In genomic region chr4:107950746-107951540, GRCh38 we compare ENCODE assay signal across 17 cellular contexts. TPM values are rescaled to one million over a fixed set of nuclear protein-coding genes. Genes with fewer than 3 reads are reported as not detected.
A peak's percentile ranks its signal among the peaks of the same experiment; 100 is the strongest.
DNase-seq lines count a peak whose midpoint lies in the region; ATAC-seq, FAIRE-seq and TF ChIP-seq lines count a peak whose summit lies in the region.
"Had no signal": no experiment of that assay in that cellular context is flagged by ENCODE, and none has a peak within 500 bp of the region (broad histone marks: within the 10 kb centered on the region; RNA-seq: fewer than 3 reads in every experiment).

No MANE protein-coding gene starts in this region.

- H3K36me3 Mint-ChIP-seq in HFFc6 (ENCODE audit: low read depth) = peaks cover 23% of the 10 kb centered on the region
- H3K36me3 Mint-ChIP-seq in stimulated activated effector memory CD8-positive, alpha-beta T cell treated with anti-CD3 and anti-CD28 coated beads, Interleukin-12 subunit alpha, Interleukin-12 subunit beta, amount 100 ng/mL, for 72 hours = no peaks in the 10 kb centered on the region

- DNase-seq in AG04450 (ENCODE audit: low read depth, low spot score) = no peak
- peak; percentile 39 for DNase-seq in HFFc6
- DNase-seq in endothelial cell of umbilical vein (ENCODE audit: low read depth, low spot score) = no peak
- no peak for DNase-seq in mesenchymal stem cell
- DNase-seq in SK-N-DZ (ENCODE audit: low spot score) = no peak
- no peak for DNase-seq in spleen
- no peak for DNase-seq in stimulated activated effector memory CD8-positive, alpha-beta T cell treated with anti-CD3 and anti-CD28 coated beads, Interleukin-12 subunit alpha, Interleukin-12 subunit beta, amount 100 ng/mL, for 72 hours (ENCODE audit: low spot score in 2 of 2)
- DNase-seq: Caco-2, DMS153, KBM-7, NCI-H1436, NCI-H2029, NCI-H2171, NCI-H446 had no signal

- H3K36me3 ChIP-seq in endothelial cell of umbilical vein (ENCODE audit: control insufficient read depth in 2 of 2, extremely low read depth in 1 of 2, insufficient read depth in 2 of 2, low read length in 2 of 2) (no peaks in the 10 kb centered on the region), mesenchymal stem cell (ENCODE audit: control insufficient read depth in 1 of 2, insufficient read depth in 2 of 2, low read depth in 1 of 2, low read length in 2 of 2) (peaks cover 0 to 39% of the 10 kb centered on the region in 2 experiments), spleen (peaks cover 0 to 84% (median 35%) of the 10 kb centered on the region in 6 donors)

- no peaks in the 10 kb centered on the region for H3K9me3 Mint-ChIP-seq in HFFc6
- peaks cover 7% of the 10 kb centered on the region for H3K9me3 Mint-ChIP-seq in stimulated activated effector memory CD8-positive, alpha-beta T cell treated with anti-CD3 and anti-CD28 coated beads, Interleukin-12 subunit alpha, Interleukin-12 subunit beta, amount 100 ng/mL, for 72 hours

- FAIRE-seq in endothelial cell of umbilical vein (lab: Jason Lieb, UNC) = peak; percentile 52
- FAIRE-seq: A204.1 had no signal

- H3K9me3 ChIP-seq in AG04450 (ENCODE audit: control insufficient read depth, insufficient read depth, low read length) = no peaks in the 10 kb centered on the region
- no peaks in the 10 kb centered on the region for H3K9me3 ChIP-seq in endothelial cell of umbilical vein (replicated peaks; ENCODE audit: control insufficient read depth, insufficient read depth, low read length)
- no peaks in the 10 kb centered on the region for H3K9me3 ChIP-seq in mesenchymal stem cell (ENCODE audit: control insufficient read depth, low read length)
- H3K9me3 ChIP-seq in spleen = peaks cover 0 to 14% (median 11%) of the 10 kb centered on the region in 8 donors
- H3K9me3 ChIP-seq: Caco-2 had no signal

- no peaks in the 10 kb centered on the region for H3K27me3 Mint-ChIP-seq in HFFc6 (ENCODE audit: insufficient read depth)

- no peak overlapping the region for H4K91ac ChIP-seq in mesenchymal stem cell (ENCODE audit: low read length)

- H2AK5ac ChIP-seq in mesenchymal stem cell (ENCODE audit: low read length, severe bottlenecking) = no peak overlapping the region

- no peak overlapping the region for H3K23ac ChIP-seq in mesenchymal stem cell (ENCODE audit: low read length in 2 of 2)

- H3K14ac ChIP-seq in mesenchymal stem cell (ENCODE audit: low read length in 2 of 2) = peak overlapping the region in 1 of 2 experiments; percentile 57

- CTCF ChIA-PET in AG04450 (lab: Charles Lee) = interaction anchor here (0.5 to 1.2 kb wide), 2 partner anchors 193 to 1616 kb away, joined by 3 to 4 read pairs; no protein-coding TSS in a partner anchor
- CTCF ChIA-PET in endothelial cell of umbilical vein (lab: Charles Lee) = no interaction called here

- H3K9ac ChIP-seq in endothelial cell of umbilical vein (replicated peaks; ENCODE audit: extremely low read depth, insufficient read depth, low read length) (no peak overlapping the region), mesenchymal stem cell (ENCODE audit: low read length) (no peak overlapping the region)

- H3K27ac ChIP-seq in AG04450 (ENCODE audit: low read depth, low read length) (peak overlapping the region; percentile 40), endothelial cell of umbilical vein (ENCODE audit: insufficient read depth, low read depth, low read length) (no peak overlapping the region), mesenchymal stem cell (ENCODE audit: low read length, poor library complexity, severe bottlenecking) (peak overlapping the region; percentile 88), spleen (no peak overlapping the region)
- H3K27ac ChIP-seq: RWPE1 had no signal

- no peak overlapping the region for H3K18ac ChIP-seq in mesenchymal stem cell (ENCODE audit: low read depth in 1 of 2, low read length in 2 of 2)

- H2BK5ac ChIP-seq in mesenchymal stem cell (ENCODE audit: low read depth, low read length, poor library complexity, severe bottlenecking) = peak overlapping the region; percentile 75

- peak overlapping the region; percentile 69 for H3K4me3 Mint-ChIP-seq in HFFc6
- no peak overlapping the region for H3K4me3 Mint-ChIP-seq in stimulated activated effector memory CD8-positive, alpha-beta T cell treated with anti-CD3 and anti-CD28 coated beads, Interleukin-12 subunit alpha, Interleukin-12 subunit beta, amount 100 ng/mL, for 72 hours

- no TSS peak for BruUV-seq in endothelial cell of umbilical vein (replicated peaks; lab: Mats Ljungman, UMichigan)

- H3K79me1 ChIP-seq in mesenchymal stem cell (replicated peaks; ENCODE audit: low read length, poor library complexity, severe bottlenecking) = no peaks in the 10 kb centered on the region

- H3K9me1 ChIP-seq in endothelial cell of umbilical vein (replicated peaks; ENCODE audit: control insufficient read depth, extremely low read depth, insufficient read depth, low read length) = no peaks in the 10 kb centered on the region

- POLR2A ChIA-PET in AG04450 (lab: Yijun Ruan, JAX) = no interaction called here
- POLR2A ChIA-PET in endothelial cell of umbilical vein (lab: Charles Lee) = no interaction called here

- no peak overlapping the region for H3K4ac ChIP-seq in mesenchymal stem cell (ENCODE audit: low read depth in 1 of 2, low read length in 2 of 2)

- H4K8ac ChIP-seq in mesenchymal stem cell (ENCODE audit: low read length) = no peak overlapping the region

- TF ChIP-seq CTCF in AG04450 (IDR thresholded peaks at IDR 0.05; ENCODE audit: low read depth, low read length) = no peak
- TF ChIP-seq CTCF in HFFc6 (IDR thresholded peaks at IDR 0.05) = no peak
- TF ChIP-seq CTCF in endothelial cell of umbilical vein (IDR thresholded peaks at IDR 0.05; ENCODE audit: extremely low read depth in 1 of 2, insufficient read depth in 1 of 2, low read depth in 1 of 2, low read length in 2 of 2) = no peak
- no peak for TF ChIP-seq CTCF in spleen (IDR thresholded peaks at IDR 0.05 in 8 of 11, conservative IDR thresholded peaks at IDR 0.05 in 3 of 11)

- H3K79me2 ChIP-seq in endothelial cell of umbilical vein (ENCODE audit: control insufficient read depth, insufficient read depth, low read length) = no peaks in the 10 kb centered on the region

- H4K20me1 ChIP-seq in endothelial cell of umbilical vein (replicated peaks; ENCODE audit: control insufficient read depth, extremely low read depth, insufficient read depth, low read length) = no peaks in the 10 kb centered on the region

- no CpG with 5 or more reads among the region's 2 CpGs for WGBS in mesenchymal stem cell
- 89 to 99% (median 94%) methylated on average over 2 of the region's 2 CpGs for WGBS in spleen, 5 donors

- no peaks in the 10 kb centered on the region for H3K4me1 ChIP-seq in endothelial cell of umbilical vein (ENCODE audit: control insufficient read depth, extremely low read depth, insufficient read depth, low read length)
- peaks cover 2% of the 10 kb centered on the region for H3K4me1 ChIP-seq in mesenchymal stem cell (ENCODE audit: control insufficient read depth, insufficient read depth, low read depth, low read length)
- no peaks in the 10 kb centered on the region for H3K4me1 ChIP-seq in spleen
- H3K4me1 ChIP-seq: Caco-2 had no signal

- intact Hi-C loops in endothelial cell of umbilical vein (cut with micrococcal nuclease) (no loop called here), spleen (cut with DNase I; ENCODE audit: low total_unique reads) (no loop called here)

- H3K4me2 ChIP-seq in endothelial cell of umbilical vein (ENCODE audit: insufficient read depth, low read length) (no peak overlapping the region), mesenchymal stem cell (ENCODE audit: low read length, poor library complexity, severe bottlenecking) (no peak overlapping the region)

- H2AFZ ChIP-seq in endothelial cell of umbilical vein (ENCODE audit: low read depth, low read length) (no peak overlapping the region), mesenchymal stem cell (ENCODE audit: low read depth, low read length) (no peak overlapping the region)

- ATAC-seq in GM19455 (IDR thresholded peaks at IDR 0.05; ENCODE audit: unreplicated experiment) = no peak
- ATAC-seq in stimulated activated effector memory CD8-positive, alpha-beta T cell treated with anti-CD3 and anti-CD28 coated beads, Interleukin-12 subunit alpha, Interleukin-12 subunit beta, amount 100 ng/mL, for 72 hours = no peak

- peak overlapping the region; percentile 86 for H3K27ac Mint-ChIP-seq in HFFc6
- H3K27ac Mint-ChIP-seq in stimulated activated effector memory CD8-positive, alpha-beta T cell treated with anti-CD3 and anti-CD28 coated beads, Interleukin-12 subunit alpha, Interleukin-12 subunit beta, amount 100 ng/mL, for 72 hours = no peak overlapping the region

- H3K27me3 ChIP-seq in AG04450 (ENCODE audit: control insufficient read depth, insufficient read depth, low read length) (no peaks in the 10 kb centered on the region), endothelial cell of umbilical vein (ENCODE audit: control insufficient read depth in 2 of 2, insufficient read depth in 2 of 2, low read length in 2 of 2) (no peaks in the 10 kb centered on the region), mesenchymal stem cell (ENCODE audit: control insufficient read depth in 1 of 2, insufficient read depth in 1 of 2, low read length in 2 of 2) (no peaks in the 10 kb centered on the region), spleen (replicated peaks in 1 of 7) (no peaks in the 10 kb centered on the region)

- dilution Hi-C loops in endothelial cell of umbilical vein (cut with MboI; ENCODE audit: extremely low pct_ligation_motif_present, low sequenced_read_pairs) = no loop called here

- no peak overlapping the region for H2BK120ac ChIP-seq in mesenchymal stem cell (ENCODE audit: low read depth, low read length)

- no peak overlapping the region for H2BK12ac ChIP-seq in mesenchymal stem cell (ENCODE audit: low read length in 2 of 2)

- H3K4me3 ChIP-seq in AG04450 (ENCODE audit: low read depth, low read length) (no peak overlapping the region), endothelial cell of umbilical vein (replicated peaks in 1 of 3; ENCODE audit: insufficient read depth in 1 of 3, low read depth in 1 of 3, low read length in 3 of 3) (no peak overlapping the region), mesenchymal stem cell (ENCODE audit: insufficient read depth in 1 of 2, low read depth in 1 of 2, low read length in 2 of 2) (no peak overlapping the region), spleen (no peak overlapping the region)

- TF ChIP-seq POLR2A in endothelial cell of umbilical vein (IDR thresholded peaks at IDR 0.05; ENCODE audit: low read depth, low read length) (no peak), spleen (IDR thresholded peaks at IDR 0.05) (no peak)

- H2BK15ac ChIP-seq in mesenchymal stem cell (ENCODE audit: low read depth, poor library complexity, severe bottlenecking) = no peak overlapping the region

- peaks cover 39% of the 10 kb centered on the region for H3K4me1 Mint-ChIP-seq in HFFc6 (ENCODE audit: low read depth)
- H3K4me1 Mint-ChIP-seq in stimulated activated effector memory CD8-positive, alpha-beta T cell treated with anti-CD3 and anti-CD28 coated beads, Interleukin-12 subunit alpha, Interleukin-12 subunit beta, amount 100 ng/mL, for 72 hours = no peaks in the 10 kb centered on the region

RNA-seq across cellular contexts. Expression of gene CYP2U1, which starts 19.6 kb away (rescaled TPM):
- polyA plus RNA-seq in AG04450 (2011; rRNA removed) (5.2 and 6.3 TPM in 2 replicates), endothelial cell of umbilical vein (2.7 and 2.9 TPM in 2 replicates), spleen (1 to 10 TPM; 5.5 to 6.2 (median 5.9) TPM)
- 3.9 and 5.0 TPM in 2 replicates for polyA minus RNA-seq in AG04450 (2011; rRNA and poly(A)+ RNA removed)
- total RNA-seq in HFFc6 (2021; fragmentation: NEBNext Ultra II Directional; extraction: Animal tissue kit (Norgen Biotek cat#: 25700)) = 10 to 100 TPM; 17.7 to 25.5 (median 21.7) TPM
- total RNA-seq in endothelial cell of umbilical vein (5.4 and 5.8 TPM in 2 replicates), spleen (10 to 100 TPM; 10.4 to 14.0 (median 12.5) TPM)
- polyA plus RNA-seq in endothelial cell of umbilical vein (2011; cell fraction: cytosol; rRNA removed) = 2.5 and 2.8 TPM in 2 replicates
- polyA plus RNA-seq in endothelial cell of umbilical vein (2011; cell fraction: nucleus; rRNA removed) = 2.4 and 3.1 TPM in 2 replicates
- polyA plus RNA-seq in endothelial cell of umbilical vein (2012) = 2.3 and 3.8 TPM in 2 replicates
- 6.4 and 6.6 TPM in 2 replicates for polyA minus RNA-seq in endothelial cell of umbilical vein
- polyA minus RNA-seq in endothelial cell of umbilical vein (2011; cell fraction: cytosol; rRNA and poly(A)+ RNA removed) = not detected
- 3.6 and 4.2 TPM in 2 replicates for polyA minus RNA-seq in endothelial cell of umbilical vein (2011; cell fraction: nucleus; rRNA and poly(A)+ RNA removed)
- polyA plus RNA-seq in mesenchymal stem cell (2013, experiment 1 of 2) = 4.3 TPM
- polyA plus RNA-seq in mesenchymal stem cell (2013, experiment 2 of 2) = 4.6 TPM
- 5.0 and 8.9 TPM in 2 replicates for polyA plus RNA-seq in SK-N-DZ (2014; cell fraction: cytosol; rRNA removed)
- 5.6 and 7.5 TPM in 2 replicates for polyA plus RNA-seq in SK-N-DZ (2014; cell fraction: nucleus; rRNA removed)

RNA-seq across cellular contexts. Expression of gene HADH, which starts 38.7 kb away (rescaled TPM):
- polyA plus RNA-seq in AG04450 (2011; rRNA removed) = 20.5 and 23.0 TPM in 2 replicates
- 13.1 and 15.4 TPM in 2 replicates for polyA minus RNA-seq in AG04450 (2011; rRNA and poly(A)+ RNA removed)
- total RNA-seq in HFFc6 (2021; fragmentation: NEBNext Ultra II Directional; extraction: Animal tissue kit (Norgen Biotek cat#: 25700)) = 10 to 100 TPM; 28.9 to 35.5 (median 32.8) TPM
- total RNA-seq in endothelial cell of umbilical vein = 20.3 and 22.1 TPM in 2 replicates
- polyA plus RNA-seq in endothelial cell of umbilical vein = 19.0 and 19.2 TPM in 2 replicates
- 18.5 and 20.9 TPM in 2 replicates for polyA plus RNA-seq in endothelial cell of umbilical vein (2011; cell fraction: cytosol; rRNA removed)
- 25.6 and 31.4 TPM in 2 replicates for polyA plus RNA-seq in endothelial cell of umbilical vein (2011; cell fraction: nucleus; rRNA removed)
- polyA plus RNA-seq in endothelial cell of umbilical vein (2012) = 17.6 and 18.9 TPM in 2 replicates
- polyA minus RNA-seq in endothelial cell of umbilical vein = 11.3 and 15.6 TPM in 2 replicates
- 56.0 TPM for polyA minus RNA-seq in endothelial cell of umbilical vein (2011; cell fraction: cytosol; rRNA and poly(A)+ RNA removed)
- polyA minus RNA-seq in endothelial cell of umbilical vein (2011; cell fraction: nucleus; rRNA and poly(A)+ RNA removed) = 6.0 and 9.5 TPM in 2 replicates
- polyA plus RNA-seq in mesenchymal stem cell (2013, experiment 1 of 2) = 14.1 TPM
- 14.6 TPM for polyA plus RNA-seq in mesenchymal stem cell (2013, experiment 2 of 2)
- polyA plus RNA-seq in SK-N-DZ (2014; cell fraction: cytosol; rRNA removed) = 29.0 and 32.3 TPM in 2 replicates
- polyA plus RNA-seq in SK-N-DZ (2014; cell fraction: nucleus; rRNA removed) = 33.6 and 57.1 TPM in 2 replicates
- total RNA-seq in spleen = 10 to 100 TPM; 24.4 to 39.9 (median 27.6) TPM
- 10 to 100 TPM; 30.3 to 31.5 (median 31.3) TPM for polyA plus RNA-seq in spleen

Comparison
In these comparisons a context has a peak if more than half of its experiments do, and no peak if none do; other contexts are left out.
1. H3K27ac ChIP-seq: peak in AG04450 (single experiment) and mesenchymal stem cell (single experiment); none in endothelial cell of umbilical vein (single experiment) and spleen (0 of 8).